Comparison of ENCODE assay signal across 1 cellular context in the genomic region with DNA sequence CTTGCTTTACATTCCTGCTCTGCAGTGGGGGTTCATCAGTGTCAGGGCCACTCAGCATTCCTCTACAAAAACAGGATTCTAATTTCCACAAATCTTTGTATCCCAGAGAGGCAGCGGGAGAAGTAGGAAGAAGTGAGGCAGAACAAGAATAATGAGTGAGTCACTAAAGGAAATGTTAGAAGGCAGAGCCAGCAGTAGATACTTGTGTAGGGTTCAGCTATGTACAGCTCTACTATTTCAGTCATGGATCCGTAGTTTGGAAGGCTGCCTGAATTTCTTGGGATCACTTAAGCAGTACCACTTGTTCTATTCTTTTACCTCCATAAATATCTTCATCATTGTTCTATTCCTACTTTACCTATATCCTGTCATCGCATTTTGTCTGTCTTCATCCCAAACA.
TF ChIP-seq lines count a peak whose summit lies in the region.

No MANE protein-coding gene starts in this region.

TF ChIP-seq in IMR-90, 13 proteins besides CTCF, POLR2A, EP300 and RAD21 (continued from another document):
- TF ChIP-seq CHD1 (IDR thresholded peaks at IDR 0.05; ENCODE audit: low read depth, low read length) (no peak), FOS (IDR thresholded peaks at IDR 0.05; ENCODE audit: low read depth, low read length) (no peak), BHLHE40 (IDR thresholded peaks at IDR 0.05; ENCODE audit: low read depth, low read length) (no peak), MAFK (IDR thresholded peaks at IDR 0.05; ENCODE audit: low read depth, low read length) (no peak), NFE2L2 (IDR thresholded peaks at IDR 0.05; ENCODE audit: low read depth, low read length) (no peak)
